29 cellular contexts compared by ENCODE assay signal in the genomic region with DNA sequence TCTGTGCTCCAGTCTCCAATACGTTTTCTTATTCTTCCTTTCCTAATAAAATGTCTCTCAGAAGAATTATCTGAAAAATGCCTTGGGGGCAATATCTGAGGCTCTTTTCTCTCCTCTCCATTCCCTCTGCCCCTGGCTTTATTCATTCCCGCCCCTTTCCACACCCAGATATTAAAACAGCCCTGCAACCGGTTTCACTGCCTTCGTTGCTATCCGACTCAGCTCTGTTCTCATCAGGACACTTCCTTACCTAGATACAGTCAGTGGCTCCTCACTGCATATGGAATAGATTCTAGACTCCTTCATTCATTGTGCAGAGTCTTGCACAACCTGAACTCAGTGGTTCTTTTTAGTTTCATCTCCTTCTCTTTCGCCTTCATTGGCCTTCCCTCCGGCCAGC. TPM values are rescaled to one million over a fixed set of nuclear protein-coding genes. Genes with fewer than 3 reads are reported as not detected.
"Had no signal": no experiment of that assay in that cellular context is flagged by ENCODE, and none has a peak within 500 bp of the region (broad histone marks: within the 10 kb centered on the region; RNA-seq: fewer than 3 reads in every experiment).

No MANE protein-coding gene starts in this region.

- H3K27me3 ChIP-seq: pancreas, stomach, testis, thyroid gland, transverse colon, upper lobe of left lung had no signal

- H3K4me3 ChIP-seq: left ventricle myocardium inferior, lung, pancreas, prostate gland, skin epidermis, stomach, testis, thyroid gland, transverse colon, upper lobe of left lung had no signal

- H3K4me1 ChIP-seq: pancreas, prostate gland had no signal

- FAIRE-seq: islet of Langerhans, pancreas had no signal

- H3K27ac ChIP-seq: pancreas, prostate gland, testis, thyroid gland, upper lobe of left lung had no signal

- H3K9me3 ChIP-seq: left ventricle myocardium inferior, pancreas, prostate gland, stomach, testis, thyroid gland, transverse colon, upper lobe of left lung had no signal

- DNase-seq: hypothalamus; immature natural killer cell; left ventricle myocardium inferior; mesendoderm; naive thymus-derived CD4-positive, alpha-beta T cell; pancreas; posterior cingulate gyrus; retina; right cardiac atrium; stimulated activated CD4-positive, alpha-beta T cell treated with anti-CD3 and anti-CD28 coated beads, Interleukin-12 subunit alpha, Interleukin-12 subunit beta, amount 100 ng/mL, for 4 hours; stimulated activated CD4-positive, alpha-beta T cell treated with anti-CD3 and anti-CD28 coated beads, Interleukin-15, amount 100 ng/mL, for 24 hours; stimulated activated CD4-positive, alpha-beta T cell treated with anti-CD3 and anti-CD28 coated beads, Interleukin-2, amount 100 ng/mL, for 24 hours; stimulated activated CD4-positive, alpha-beta T cell treated with anti-CD3 and anti-CD28 coated beads, Interleukin-4, amount 100 ng/mL, for 1 hour; stimulated activated naive B cell treated with anti-CD40 and anti-IgM and Interleukin-4, amounts not matched to agents 10 μg/mL and 1 μg/mL and 100 μg/mL, for 72 hours; stimulated activated naive CD8-positive, alpha-beta T cell treated with anti-CD3 and anti-CD28 coated beads, Interleukin-15, Interleukin-2, amounts not matched to agents 100 U/mL and 50 U/mL, for 24 hours; stomach; testis; thyroid gland; transverse colon; upper lobe of left lung had no signal

- ATAC-seq: naive thymus-derived CD4-positive, alpha-beta T cell; natural killer cell treated with Interleukin-12 subunit alpha and Interleukin-12 subunit beta and Interleukin-15 and Interleukin-18, amount 100 ng/mL, for 72 hours; pancreas; sciatic nerve; stimulated activated naive B cell treated with anti-CD40 and anti-IgM and Interleukin-4, amounts not matched to agents 10 μg/mL and 1 μg/mL and 100 μg/mL, for 72 hours; stimulated activated naive CD8-positive, alpha-beta T cell treated with anti-CD3 and anti-CD28 coated beads, Interleukin-15, Interleukin-2, amounts not matched to agents 100 U/mL and 50 U/mL, for 24 hours had no signal

- H3K36me3 ChIP-seq: left ventricle myocardium inferior, pancreas, prostate gland, stomach, thyroid gland, transverse colon, upper lobe of left lung had no signal

RNA-seq across cellular contexts. Expression of a gene that starts 52.0 kb away (rescaled TPM):
- total RNA-seq: kidney epithelial cell, mononuclear cell, myocyte had no signal
- polyA plus RNA-seq: immature natural killer cell; naive thymus-derived CD4-positive, alpha-beta T cell had no signal
